In the genomic region with DNA sequence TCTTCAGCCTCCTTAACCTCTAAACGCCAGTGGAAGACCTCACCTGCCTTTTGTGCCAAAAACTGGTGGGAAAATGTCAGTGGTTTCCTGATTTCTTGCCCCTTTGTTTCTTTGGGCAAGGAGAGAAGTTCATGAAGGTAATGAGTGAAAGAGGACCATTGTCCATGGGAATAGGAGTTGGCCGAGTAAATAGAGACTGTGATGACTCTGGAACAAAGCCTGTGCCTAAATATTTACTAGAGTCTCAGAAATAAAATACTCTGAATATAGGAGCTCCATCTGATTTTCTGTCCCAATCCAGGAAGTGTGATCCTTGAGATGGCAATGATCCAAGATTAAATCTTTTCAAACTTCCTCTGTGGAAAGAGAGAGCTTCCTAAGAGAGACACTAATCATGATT, we compare ENCODE assay signal across 37 cellular contexts. TPM values are rescaled to one million over a fixed set of nuclear protein-coding genes. Genes with fewer than 3 reads are reported as not detected.
"Had no signal": no experiment of that assay in that cellular context is flagged by ENCODE, and none has a peak within 500 bp of the region (broad histone marks: within the 10 kb centered on the region; RNA-seq: fewer than 3 reads in every experiment).

No MANE protein-coding gene starts in this region.

- DNase-seq: activated CD4-positive, alpha-beta memory T cell treated with anti-CD3 and anti-CD28 coated beads for 36 hours; activated CD4-positive, alpha-beta T cell treated with anti-CD3 and anti-CD28 coated beads for 36 hours; activated CD4-positive, alpha-beta T cell treated with anti-CD3 and anti-CD28 coated beads, Interleukin-2, amount 10 ng/mL, durations not matched to agents 24 days and 14 days; activated CD4-positive, CD25-positive, alpha-beta regulatory T cell; activated CD4-positive, CD25-positive, alpha-beta regulatory T cell treated with anti-CD3 and anti-CD28 coated beads, Interleukin-2, amount 50 U/mL, for 72 hours; activated CD8-positive, alpha-beta memory T cell treated with anti-CD3 and anti-CD28 coated beads, Interleukin-2, amount 10 ng/mL, durations not matched to agents 7 days and 5 days; activated CD8-positive, alpha-beta memory T cell treated with anti-CD3 and anti-CD28 coated beads, Interleukin-2, amount 50 U/mL, for 4 hours; activated CD8-positive, alpha-beta T cell treated with anti-CD3 and anti-CD28 coated beads, Interleukin-2, amount 10 ng/mL, durations not matched to agents 7 days and 5 days; activated effector memory CD4-positive, alpha-beta T cell treated with anti-CD3 and anti-CD28 coated beads, Interleukin-2, amount 50 U/mL, for 16 hours; activated naive CD4-positive, alpha-beta T cell treated with anti-CD3 and anti-CD28 coated beads for 36 hours; activated naive CD8-positive, alpha-beta T cell treated with anti-CD3 and anti-CD28 coated beads for 36 hours; activated naive CD8-positive, alpha-beta T cell treated with anti-CD3 and anti-CD28 coated beads, Interleukin-2, amount 50 U/mL, for 24 hours; activated T-cell treated with anti-CD3 and anti-CD28 coated beads, Interleukin-2, amount 50 U/mL, for 1 hour; activated T-cell treated with anti-CD3 and anti-CD28 coated beads, Interleukin-2, amount 50 U/mL, for 48 hours; adrenal gland; amygdala; aorta; body of pancreas; central memory CD4-positive, alpha-beta T cell; cerebellar nuclear complex; colonic mucosa; effector CD8-positive, alpha-beta T cell; esophagus squamous epithelium; foreskin melanocyte; heart right ventricle; T-helper 17 cell had no signal

- ATAC-seq: activated CD4-positive, alpha-beta T cell treated with anti-CD3 and anti-CD28 coated beads for 36 hours; activated CD8-positive, alpha-beta memory T cell treated with anti-CD3 and anti-CD28 coated beads, Interleukin-2, amount 10 ng/mL, durations not matched to agents 7 days and 5 days; activated CD8-positive, alpha-beta T cell treated with anti-CD3 and anti-CD28 coated beads, Interleukin-2, amount 10 ng/mL, durations not matched to agents 7 days and 5 days; activated naive CD8-positive, alpha-beta T cell treated with anti-CD3 and anti-CD28 coated beads, Interleukin-2, amount 50 U/mL, for 24 hours; body of pancreas; gastroesophageal sphincter; heart right ventricle; T-helper 17 cell had no signal

- H3K4me3 ChIP-seq: adrenal gland, body of pancreas, cardiac muscle cell, colonic mucosa, esophagus squamous epithelium, gastroesophageal sphincter, heart right ventricle had no signal

- H3K4me1 ChIP-seq: adrenal gland, body of pancreas, colonic mucosa, gastroesophageal sphincter had no signal

- FAIRE-seq: endometrium, endothelial cell of umbilical vein had no signal

- H3K9me3 ChIP-seq: adrenal gland, body of pancreas, colonic mucosa, esophagus squamous epithelium, gastroesophageal sphincter, heart right ventricle had no signal

- H3K27me3 ChIP-seq: adrenal gland, body of pancreas, cardiac muscle cell, colonic mucosa, heart right ventricle had no signal

- H3K36me3 ChIP-seq: adrenal gland, cardiac muscle cell, colonic mucosa, esophagus squamous epithelium, gastroesophageal sphincter, heart right ventricle had no signal

- H3K27ac ChIP-seq: adrenal gland, cardiac muscle cell, colonic mucosa, epithelial cell of prostate, esophagus squamous epithelium, gastroesophageal sphincter, heart right ventricle had no signal

RNA-seq across cellular contexts. Expression of a gene that starts 12.0 kb away (rescaled TPM):
- total RNA-seq: activated CD4-positive, alpha-beta memory T cell treated with anti-CD3 and anti-CD28 coated beads for 36 hours; activated CD4-positive, alpha-beta T cell treated with anti-CD3 and anti-CD28 coated beads for 36 hours; activated CD4-positive, alpha-beta T cell treated with anti-CD3 and anti-CD28 coated beads, Interleukin-2, amount 10 ng/mL, durations not matched to agents 24 days and 14 days; activated CD8-positive, alpha-beta memory T cell treated with anti-CD3 and anti-CD28 coated beads for 36 hours; activated CD8-positive, alpha-beta memory T cell treated with anti-CD3 and anti-CD28 coated beads, Interleukin-2, amount 10 ng/mL, durations not matched to agents 7 days and 5 days; activated CD8-positive, alpha-beta T cell treated with anti-CD3 and anti-CD28 coated beads, Interleukin-2, amount 10 ng/mL, durations not matched to agents 7 days and 5 days; activated naive CD4-positive, alpha-beta T cell treated with anti-CD3 and anti-CD28 coated beads for 36 hours; activated naive CD8-positive, alpha-beta T cell treated with anti-CD3 and anti-CD28 coated beads for 36 hours; activated T-helper 1 cell treated with anti-CD3 and anti-CD28 coated beads, Interleukin-12 subunit alpha, Interleukin-12 subunit beta, Interleukin-2, Interleukin-4 antibody, amounts not matched to agents 30 ng/mL and 10 ng/mL and 1 ng/mL, durations not matched to agents 14 hours and 24 hours and 36 hours; activated T-helper 2 cell treated with anti-CD3 and anti-CD28 coated beads, Interferon-gamma antibody, Interleukin-2, Interleukin-4, amounts not matched to agents 10 μg/mL and 5 μg/mL and 100 μg/mL, durations not matched to agents 14 hours and 24 hours and 36 hours; aorta; endothelial cell of umbilical vein; fibroblast of lung; fibroblast of villous mesenchyme; glomerular endothelial cell; T-helper 17 cell had no signal
